Comparison of ENCODE assay signal across 9 cellular contexts in the genomic region with DNA sequence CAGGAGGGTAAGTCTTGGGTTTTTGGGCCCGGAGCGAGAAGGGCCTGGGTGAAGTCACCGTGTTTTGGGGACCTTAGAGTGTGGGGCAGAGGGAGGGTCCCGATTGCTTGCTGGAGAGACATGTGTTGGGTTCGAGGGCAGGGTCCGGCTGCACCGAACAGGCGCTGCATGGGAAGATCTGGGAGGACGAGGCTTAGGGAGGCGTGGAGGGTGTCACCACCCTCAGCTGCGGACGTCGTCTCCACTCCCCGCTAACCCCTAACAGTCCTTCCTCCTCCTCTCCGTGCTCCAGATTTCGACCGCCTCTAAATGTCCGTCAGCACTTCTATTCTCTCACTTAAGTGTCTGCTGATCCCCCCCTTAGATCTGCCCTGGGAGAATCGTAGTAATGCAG. TPM values are rescaled to one million over a fixed set of nuclear protein-coding genes. Genes with fewer than 3 reads are reported as not detected.
A peak's percentile ranks its signal among the peaks of the same experiment; 100 is the strongest.
DNase-seq lines count a peak whose midpoint lies in the region; ATAC-seq and TF ChIP-seq lines count a peak whose summit lies in the region.
"Not testable (repeated sequence)": the region's sequence is repeated elsewhere in the genome, so short reads cannot be mapped to it uniquely, and the experiment has no call there.
"Had no signal": no experiment of that assay in that cellular context is flagged by ENCODE, and none has a peak within 500 bp of the region (broad histone marks: within the 10 kb centered on the region; RNA-seq: fewer than 3 reads in every experiment).

No MANE protein-coding gene starts in this region.

- not testable (repeated sequence) for H3K4me1 ChIP-seq in DOHH2 (ENCODE audit: control insufficient read depth, low read length); mammary epithelial cell (ENCODE audit: insufficient read depth, low read length); mesenchymal stem cell (ENCODE audit: control insufficient read depth, insufficient read depth, low read depth, low read length); rectal smooth muscle tissue (ENCODE audit: control insufficient read depth, insufficient read depth, low read length); upper lobe of left lung

- peak; percentile 40 for DNase-seq in NB4 (ENCODE audit: low read depth)
- not testable (repeated sequence) for DNase-seq in activated CD4-positive, alpha-beta memory T cell treated with anti-CD3 and anti-CD28 coated beads, Interleukin-2, amount 10 ng/mL, durations not matched to agents 7 days and 5 days; mammary epithelial cell; upper lobe of left lung
- peak; percentile 1 for DNase-seq in glomerular visceral epithelial cell (ENCODE audit: extremely low spot score)
- peak; percentile 17 for DNase-seq in mesenchymal stem cell

- H3K79me2 ChIP-seq in DOHH2 (ENCODE audit: control insufficient read depth, low read length) (peaks cover 43% of the 10 kb centered on the region), mammary epithelial cell (ENCODE audit: insufficient read depth, low read length) (peaks cover 35% of the 10 kb centered on the region)

- not testable (repeated sequence) for H4K8ac ChIP-seq in mesenchymal stem cell (ENCODE audit: low read length)

- H3K9me3 ChIP-seq in DOHH2 (ENCODE audit: control insufficient read depth, insufficient read depth, low read length); mammary epithelial cell (replicated peaks; ENCODE audit: insufficient read depth, low read length); mesenchymal stem cell (ENCODE audit: control insufficient read depth, low read length); upper lobe of left lung: not testable (repeated sequence)

- peak overlapping the region; percentile 91 for H3K4me3 Mint-ChIP-seq in activated CD4-positive, alpha-beta memory T cell treated with anti-CD3 and anti-CD28 coated beads, Interleukin-2, amount 10 ng/mL, durations not matched to agents 7 days and 5 days

- in situ Hi-C loops in mammary epithelial cell (cut with MboI; ENCODE audit: low sequenced_read_pairs in 2 of 2) = not testable (repeated sequence)

- not testable (repeated sequence) for H2BK120ac ChIP-seq in mesenchymal stem cell (ENCODE audit: low read depth, low read length)

- not testable (repeated sequence) for H2BK15ac ChIP-seq in mesenchymal stem cell (ENCODE audit: low read depth, poor library complexity, severe bottlenecking)

- not testable (repeated sequence) for H3K79me1 ChIP-seq in mesenchymal stem cell (replicated peaks; ENCODE audit: low read length, poor library complexity, severe bottlenecking)

- H3K9me2 ChIP-seq in DOHH2 (replicated peaks; ENCODE audit: control insufficient read depth, low read length) = not testable (repeated sequence)

- peaks cover 16% of the 10 kb centered on the region for H3K36me3 Mint-ChIP-seq in activated CD4-positive, alpha-beta memory T cell treated with anti-CD3 and anti-CD28 coated beads, Interleukin-2, amount 10 ng/mL, durations not matched to agents 7 days and 5 days (ENCODE audit: low read depth)

- peaks cover 22% of the 10 kb centered on the region for H3K4me1 Mint-ChIP-seq in activated CD4-positive, alpha-beta memory T cell treated with anti-CD3 and anti-CD28 coated beads, Interleukin-2, amount 10 ng/mL, durations not matched to agents 7 days and 5 days

- not testable (repeated sequence) for H2BK5ac ChIP-seq in mesenchymal stem cell (ENCODE audit: low read depth, low read length, poor library complexity, severe bottlenecking)

- not testable (repeated sequence) for TF ChIP-seq CTCF in DOHH2 (IDR thresholded peaks at IDR 0.05; ENCODE audit: low read depth, low read length, poor library complexity, severe bottlenecking); NB4 (IDR thresholded peaks at IDR 0.05; ENCODE audit: low read depth, low read length); mammary epithelial cell (conservative IDR thresholded peaks at IDR 0.05 in 1 of 2, IDR thresholded peaks at IDR 0.05 in 1 of 2; ENCODE audit: extremely low read depth in 1 of 2, insufficient read depth in 1 of 2, low read depth in 1 of 2, low read length in 2 of 2); upper lobe of left lung (IDR thresholded peaks at IDR 0.05)

- not testable (repeated sequence) for H4K20me1 ChIP-seq in DOHH2 (ENCODE audit: control insufficient read depth, insufficient read depth, low read depth, low read length); mammary epithelial cell (ENCODE audit: insufficient read depth, low read length)

- H3F3A ChIP-seq in DOHH2 (ENCODE audit: control insufficient read depth, insufficient read depth) = not testable (repeated sequence)

- WGBS in mammary epithelial cell (ENCODE audit: low coverage, missing lambda C conversion rate) = 0% methylated on average over 3 of the region's 19 CpGs
- WGBS in mesenchymal stem cell = 0% methylated on average over 14 of the region's 19 CpGs
- WGBS in upper lobe of left lung, 2 donors = 0 to 4% methylated on average over 8 to 19 of the region's 19 CpGs

- not testable (repeated sequence) for H3K9me3 Mint-ChIP-seq in activated CD4-positive, alpha-beta memory T cell treated with anti-CD3 and anti-CD28 coated beads, Interleukin-2, amount 10 ng/mL, durations not matched to agents 7 days and 5 days

- POLR2A ChIA-PET in activated CD4-positive, alpha-beta memory T cell treated with anti-CD3 and anti-CD28 coated beads, Interleukin-2, amount 10 ng/mL, durations not matched to agents 7 days and 5 days (lab: Charles Lee) = not testable (repeated sequence)

- dilution Hi-C loops in mammary epithelial cell (cut with HindIII; ENCODE audit: low sequenced_read_pairs) = not testable (repeated sequence)

- peak overlapping the region; percentile 69 for H3K27ac Mint-ChIP-seq in activated CD4-positive, alpha-beta memory T cell treated with anti-CD3 and anti-CD28 coated beads, Interleukin-2, amount 10 ng/mL, durations not matched to agents 7 days and 5 days

- H3K4me2 ChIP-seq in DOHH2 (ENCODE audit: low read length) (peak overlapping the region; percentile 72), mammary epithelial cell (ENCODE audit: insufficient read depth, low read depth, low read length) (peak overlapping the region; percentile 70), mesenchymal stem cell (ENCODE audit: low read length, poor library complexity, severe bottlenecking) (peak overlapping the region; percentile 75)

- H3K4me3 ChIP-seq in DOHH2 (ENCODE audit: low read length) = peak overlapping the region; percentile 93
- peak overlapping the region; percentile 66 for H3K4me3 ChIP-seq in NB4 (ENCODE audit: low read depth, low read length)
- peak overlapping the region; percentile 72 to 80 (median 75) for H3K4me3 ChIP-seq in mammary epithelial cell (replicated peaks in 1 of 3; ENCODE audit: insufficient read depth in 1 of 3, low read depth in 2 of 3, low read length in 3 of 3)
- peak overlapping the region; percentile 70 to 85 for H3K4me3 ChIP-seq in mesenchymal stem cell (ENCODE audit: insufficient read depth in 1 of 2, low read depth in 1 of 2, low read length in 2 of 2)
- H3K4me3 ChIP-seq in rectal smooth muscle tissue (ENCODE audit: low read length) = peak overlapping the region; percentile 84
- H3K4me3 ChIP-seq in upper lobe of left lung = peak overlapping the region; percentile 74 to 99 (median 93)

- peak overlapping the region; percentile 62 to 90 for H3K18ac ChIP-seq in mesenchymal stem cell (ENCODE audit: low read depth in 1 of 2, low read length in 2 of 2)

- peak overlapping the region in 1 of 2 experiments; percentile 95 for H3K4ac ChIP-seq in mesenchymal stem cell (ENCODE audit: low read depth in 1 of 2, low read length in 2 of 2)

- H3K27ac ChIP-seq in DOHH2 (ENCODE audit: low read depth, low read length) (peak overlapping the region; percentile 17; the same call in 1 of the 2 replicates), mammary epithelial cell (ENCODE audit: insufficient read depth, low read depth, low read length) (peak overlapping the region; percentile 82), mesenchymal stem cell (ENCODE audit: low read length, poor library complexity, severe bottlenecking) (peak overlapping the region; percentile 26), rectal smooth muscle tissue (ENCODE audit: low read depth, low read length) (peak overlapping the region; percentile 74), upper lobe of left lung (peak overlapping the region; percentile 89 to 95 (median 93))

- H3K23ac ChIP-seq in mesenchymal stem cell (ENCODE audit: low read length in 2 of 2) = not testable (repeated sequence)

- H3K14ac ChIP-seq in mesenchymal stem cell (ENCODE audit: low read length in 2 of 2) = peak overlapping the region in 1 of 2 experiments; percentile 32

- H2AK5ac ChIP-seq in mesenchymal stem cell (ENCODE audit: low read length, severe bottlenecking) = not testable (repeated sequence)

- TF ChIP-seq EP300 in upper lobe of left lung (IDR thresholded peaks at IDR 0.05) = not testable (repeated sequence)

- H3K27me3 ChIP-seq in DOHH2 (ENCODE audit: control insufficient read depth, low read length); mammary epithelial cell (ENCODE audit: insufficient read depth, low read length); mesenchymal stem cell (ENCODE audit: control insufficient read depth in 1 of 2, insufficient read depth in 1 of 2, low read length in 2 of 2); rectal smooth muscle tissue (ENCODE audit: control insufficient read depth, insufficient read depth, low read length); upper lobe of left lung: not testable (repeated sequence)

- peak overlapping the region; percentile 92 for H2AFZ ChIP-seq in mammary epithelial cell (ENCODE audit: low read depth, low read length)
- not testable (repeated sequence) for H2AFZ ChIP-seq in mesenchymal stem cell (ENCODE audit: low read depth, low read length)

- H4K91ac ChIP-seq in mesenchymal stem cell (ENCODE audit: low read length) = not testable (repeated sequence)

- ATAC-seq in upper lobe of left lung (ENCODE audit: low FRiP score in 2 of 2) = peak in 1 of 2 donors; percentile 49

- not testable (repeated sequence) for BruUV-seq in mammary epithelial cell (replicated peaks; lab: Mats Ljungman, UMichigan)

- not testable (repeated sequence) for H3K27me3 Mint-ChIP-seq in activated CD4-positive, alpha-beta memory T cell treated with anti-CD3 and anti-CD28 coated beads, Interleukin-2, amount 10 ng/mL, durations not matched to agents 7 days and 5 days

- not testable (repeated sequence) for H2BK12ac ChIP-seq in mesenchymal stem cell (ENCODE audit: low read length in 2 of 2)

- H3K36me3 ChIP-seq in DOHH2 (ENCODE audit: control insufficient read depth, low read length) (peaks cover 21% of the 10 kb centered on the region), mesenchymal stem cell (ENCODE audit: control insufficient read depth in 1 of 2, insufficient read depth in 2 of 2, low read depth in 1 of 2, low read length in 2 of 2) (peaks cover 0 to 10% of the 10 kb centered on the region in 2 experiments)
- H3K36me3 ChIP-seq in mammary epithelial cell (ENCODE audit: insufficient read depth, low read length); rectal smooth muscle tissue (ENCODE audit: control insufficient read depth, insufficient read depth, low read length); upper lobe of left lung: not testable (repeated sequence)

- CTCF ChIA-PET in activated CD4-positive, alpha-beta memory T cell treated with anti-CD3 and anti-CD28 coated beads, Interleukin-2, amount 10 ng/mL, durations not matched to agents 7 days and 5 days (lab: Charles Lee); mammary epithelial cell (lab: Charles Lee; ENCODE audit: low non-redundant PET): not testable (repeated sequence)

- intact Hi-C loops in mammary epithelial cell (cut with micrococcal nuclease) = not testable (repeated sequence)

- TF ChIP-seq POLR2A in NB4 (IDR thresholded peaks at IDR 0.05; ENCODE audit: extremely low read depth, insufficient read length); upper lobe of left lung (IDR thresholded peaks at IDR 0.05): not testable (repeated sequence)

- H3K9ac ChIP-seq in mammary epithelial cell (ENCODE audit: insufficient read depth, low read length) (peak overlapping the region; percentile 83), mesenchymal stem cell (ENCODE audit: low read length) (peak overlapping the region; percentile 89), rectal smooth muscle tissue (ENCODE audit: low read length) (peak overlapping the region; percentile 25)

RNA-seq across cellular contexts. Expression of a gene that starts 6.8 kb away (rescaled TPM):
- total RNA-seq in activated CD4-positive, alpha-beta memory T cell treated with anti-CD3 and anti-CD28 coated beads, Interleukin-2, amount 10 ng/mL, durations not matched to agents 7 days and 5 days = under 1 TPM; 0.18 to 0.25 TPM
- total RNA-seq in mammary epithelial cell (under 1 TPM in 1 of 2 donors, not detected in 1; under 0.01 TPM), upper lobe of left lung (1 to 10 TPM in 2 of 6 donors, under 1 TPM in 2, not detected in 2; 0.24 to 1.2 (median 0.67) TPM)
- not detected for polyA plus RNA-seq in mammary epithelial cell
- polyA minus RNA-seq in mammary epithelial cell = not detected
- not detected for polyA plus RNA-seq in mesenchymal stem cell (2013, experiment 1 of 2)
- not detected for polyA plus RNA-seq in mesenchymal stem cell (2013, experiment 2 of 2)

RNA-seq across cellular contexts. Expression of a gene that starts 39.5 kb away (rescaled TPM):
- total RNA-seq in activated CD4-positive, alpha-beta memory T cell treated with anti-CD3 and anti-CD28 coated beads, Interleukin-2, amount 10 ng/mL, durations not matched to agents 7 days and 5 days = 1 to 10 TPM in 1 of 2 experiments, under 1 TPM in 1; 0.83 to 1.7 TPM
- total RNA-seq in mammary epithelial cell (1 to 10 TPM in 1 of 2 donors, under 1 TPM in 1; 0.67 to 3.9 TPM), upper lobe of left lung (100 to 1,000 TPM in 1 of 6 donors, 10 to 100 TPM in 5; 26.8 to 507 (median 51.0) TPM)
- 0.02 TPM for polyA plus RNA-seq in mammary epithelial cell
- polyA minus RNA-seq in mammary epithelial cell = not detected
- polyA plus RNA-seq in mesenchymal stem cell (2013, experiment 1 of 2) = not detected
- polyA plus RNA-seq in mesenchymal stem cell (2013, experiment 2 of 2) = 0.16 TPM
- total RNA-seq: Daoy had no signal

Comparison
In these comparisons a context has a peak if more than half of its experiments do, and no peak if none do; other contexts are left out.
1. H3K27ac ChIP-seq: peak in every context shown above with its lines; median percentile 93 in upper lobe of left lung; 82 in mammary epithelial cell; 74 in rectal smooth muscle tissue; 26 in mesenchymal stem cell; 17 in DOHH2.
2. H3K9ac ChIP-seq: peak in every context shown above with its lines; median percentile 89 in mesenchymal stem cell; 83 in mammary epithelial cell; 25 in rectal smooth muscle tissue.
3. RNA of a gene that starts 39.5 kb away (total RNA-seq): 26.8 to 507 TPM in upper lobe of left lung; 0.67 to 3.9 TPM in mammary epithelial cell and 0.83 to 1.7 TPM in activated CD4-positive, alpha-beta memory T cell treated with anti-CD3 and anti-CD28 coated beads, Interleukin-2, amount 10 ng/mL, durations not matched to agents 7 days and 5 days; every median in the first group is over 4 times any median in the second.
4. Peak in every context shown above with its lines, with median percentiles within 50 percentile points of each other: H3K4me2 ChIP-seq and H3K4me3 ChIP-seq.